23 cellular contexts compared by ENCODE assay signal in genomic region chr11:17443423-17443822, GRCh38. TPM values are rescaled to one million over a fixed set of nuclear protein-coding genes. Genes with fewer than 3 reads are reported as not detected.
"Had no signal": no experiment of that assay in that cellular context is flagged by ENCODE, and none has a peak within 500 bp of the region (broad histone marks: within the 10 kb centered on the region; RNA-seq: fewer than 3 reads in every experiment).

No MANE protein-coding gene starts in this region.

- H3K36me3 ChIP-seq: prostate gland, right atrium auricular region, suprapubic skin, transverse colon, upper lobe of right lung, uterus had no signal

- H3K9me3 Mint-ChIP-seq: natural killer cell had no signal

- H3K4me2 ChIP-seq: smooth muscle cell had no signal

- H3K27ac Mint-ChIP-seq: memory B cell, natural killer cell had no signal

- H3K27me3 ChIP-seq: dorsolateral prefrontal cortex, right atrium auricular region, upper lobe of right lung, uterus had no signal

- DNase-seq: effector CD4-positive, alpha-beta T cell; foreskin keratinocyte; natural killer cell; nucleus accumbens; stimulated activated CD4-positive, alpha-beta T cell treated with anti-CD3 and anti-CD28 coated beads, Interleukin-12 subunit alpha, Interleukin-12 subunit beta, amount 100 ng/mL, for 4 hours; stimulated activated CD4-positive, alpha-beta T cell treated with anti-CD3 and anti-CD28 coated beads, Interleukin-1b, Interleukin-23, amount 100 ng/mL, for 48 hours; stimulated activated CD4-positive, alpha-beta T cell treated with anti-CD3 and anti-CD28 coated beads, Interleukin-4, amount 100 ng/mL, for 1 hour; stimulated activated CD8-positive, alpha-beta memory T cell treated with anti-CD3 and anti-CD28 coated beads, Interleukin-4, amount 100 ng/mL, for 48 hours; stimulated activated naive CD4-positive, alpha-beta T cell; stimulated activated naive CD8-positive, alpha-beta T cell treated with anti-CD3 and anti-CD28 coated beads, Interleukin-15, amount 100 ng/mL, for 72 hours; transverse colon; upper lobe of right lung; uterus had no signal

- H3K4me3 ChIP-seq: dorsolateral prefrontal cortex, lung, prostate gland, right atrium auricular region, smooth muscle cell, suprapubic skin, transverse colon, upper lobe of right lung, uterus had no signal

- H3K4me1 ChIP-seq: foreskin keratinocyte, prostate gland, right atrium auricular region, suprapubic skin, transverse colon, upper lobe of right lung, uterus had no signal

- H3K9me3 ChIP-seq: prostate gland, right atrium auricular region, suprapubic skin, transverse colon, upper lobe of right lung, uterus had no signal

- H3K36me3 Mint-ChIP-seq: natural killer cell had no signal

- H3K4me3 Mint-ChIP-seq: memory B cell; natural killer cell; stimulated activated naive CD8-positive, alpha-beta T cell treated with anti-CD3 and anti-CD28 coated beads, Interleukin-15, amount 100 ng/mL, for 72 hours had no signal

- H3K27ac ChIP-seq: foreskin keratinocyte, prostate gland, right atrium auricular region, suprapubic skin, transverse colon, upper lobe of right lung, uterus had no signal

- ATAC-seq: esophagus mucosa; foreskin keratinocyte; natural killer cell; sciatic nerve; stimulated activated naive CD8-positive, alpha-beta T cell treated with anti-CD3 and anti-CD28 coated beads, Interleukin-15, amount 100 ng/mL, for 72 hours; upper lobe of right lung had no signal

- H3K4me1 Mint-ChIP-seq: natural killer cell had no signal

RNA-seq across cellular contexts. Expression of gene ABCC8, which starts 33.2 kb away (rescaled TPM):
- total RNA-seq: esophagus mucosa, foreskin keratinocyte, natural killer cell, osteocyte, smooth muscle cell had no signal

RNA-seq across cellular contexts. Expression of gene KCNJ11, which starts 55.0 kb away (rescaled TPM):
- total RNA-seq: osteocyte, smooth muscle cell had no signal
